19 cellular contexts compared by ENCODE assay signal in the genomic region with DNA sequence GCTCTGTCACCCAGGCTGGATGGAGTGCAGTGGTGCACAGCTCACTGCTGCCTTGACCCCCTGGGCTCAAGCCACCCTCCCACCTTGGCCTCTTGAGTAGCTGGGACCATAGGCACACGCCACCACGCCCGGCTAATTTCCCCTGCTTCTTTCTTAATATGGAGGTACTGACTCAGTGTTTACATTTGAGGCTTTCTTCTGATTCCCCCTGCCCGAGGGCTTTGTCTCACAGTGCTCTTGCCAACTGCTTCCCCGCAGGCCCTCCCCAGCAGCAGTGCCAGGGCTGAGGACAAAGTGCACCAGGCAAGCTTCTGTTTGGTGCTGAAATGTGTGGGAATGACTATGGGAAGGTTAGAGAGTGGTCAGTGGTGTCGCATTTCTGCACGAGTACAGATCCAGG. TPM values are rescaled to one million over a fixed set of nuclear protein-coding genes. Genes with fewer than 3 reads are reported as not detected.
DNase-seq lines count a peak whose midpoint lies in the region; ATAC-seq, FAIRE-seq and TF ChIP-seq lines count a peak whose summit lies in the region.
"Had no signal": no experiment of that assay in that cellular context is flagged by ENCODE, and none has a peak within 500 bp of the region (broad histone marks: within the 10 kb centered on the region; RNA-seq: fewer than 3 reads in every experiment).

No MANE protein-coding gene starts in this region.

- CTCF ChIA-PET in AG04450 (lab: Charles Lee): no interaction called here

- H3K36me3 ChIP-seq in brain microvascular endothelial cell (replicated peaks): no peaks in the 10 kb centered on the region
- H3K36me3 ChIP-seq: transverse colon had no signal

- in situ Hi-C loops in brain microvascular endothelial cell (cut with HindIII; ENCODE audit: low pct_ligation_motif_present, low sequenced_read_pairs): no loop called here

- ATAC-seq in HG03108 (IDR thresholded peaks at IDR 0.05; ENCODE audit: unreplicated experiment): no peak
- no peak for ATAC-seq in GM21515 (IDR thresholded peaks at IDR 0.05; ENCODE audit: unreplicated experiment)
- ATAC-seq: GM12878, left lung had no signal

- no peak for FAIRE-seq in HTR-8/SVneo (lab: Jason Lieb, UNC)
- FAIRE-seq: GM12878 had no signal

- H3K27ac ChIP-seq in AG04450 (ENCODE audit: low read depth, low read length): peak overlapping the region; percentile 11
- no peak overlapping the region for H3K27ac ChIP-seq in brain microvascular endothelial cell
- H3K27ac ChIP-seq: left lung, transverse colon had no signal

- DNase-seq in AG04450 (ENCODE audit: low read depth, low spot score) (no peak), HTR-8/SVneo (ENCODE audit: insufficient read length, low spot score) (peak; percentile 59), brain microvascular endothelial cell (peak; percentile 7), iris pigment epithelial cell (ENCODE audit: low read depth) (peak; percentile 65), 8988T (no peak)
- no peak for DNase-seq in effector CD8-positive, alpha-beta T cell (lab: John Stamatoyannopoulos, UW)
- DNase-seq: activated CD4-positive, alpha-beta T cell treated with anti-CD3 and anti-CD28 coated beads, Interleukin-2, amount 50 U/mL, for 4 hours; AML-193; effector CD4-positive, alpha-beta T cell; left lung; naive B cell; NCI-H1092; NCI-H446 treated with DMSO at 0.1 percent for 48 hours; retina; stimulated activated CD4-positive, alpha-beta T cell treated with anti-CD3 and anti-CD28 coated beads, Interleukin-4, amount 100 ng/mL, for 1 hour; transverse colon had no signal

- POLR2A ChIA-PET in AG04450 (lab: Yijun Ruan, JAX): no interaction called here

- H3K27me3 ChIP-seq in AG04450 (ENCODE audit: control insufficient read depth, insufficient read depth, low read length) (no peaks in the 10 kb centered on the region), brain microvascular endothelial cell (replicated peaks) (no peaks in the 10 kb centered on the region)
- H3K27me3 ChIP-seq: left lung, transverse colon had no signal

- no peak overlapping the region for H3K4me3 ChIP-seq in AG04450 (ENCODE audit: low read depth, low read length)
- H3K4me3 ChIP-seq in brain microvascular endothelial cell (ENCODE audit: low read depth, low read length): no peak overlapping the region
- H3K4me3 ChIP-seq: GM12878, left lung, transverse colon had no signal

- TF ChIP-seq CTCF in AG04450 (IDR thresholded peaks at IDR 0.05; ENCODE audit: low read depth, low read length) (no peak), brain microvascular endothelial cell (IDR thresholded peaks at IDR 0.05; ENCODE audit: low read depth, low read length, missing control alignments) (no peak)

- no peaks in the 10 kb centered on the region; the same call in 1 of the 2 replicates for H3K9me3 ChIP-seq in AG04450 (ENCODE audit: control insufficient read depth, insufficient read depth, low read length)
- H3K9me3 ChIP-seq: left lung, transverse colon had no signal

RNA-seq across cellular contexts. Expression of a gene that starts 34.8 kb away (rescaled TPM):
- polyA plus RNA-seq in AG04450 (2011; rRNA removed): not detected in 2 replicates
- not detected in 2 replicates for polyA minus RNA-seq in AG04450 (2011; rRNA and poly(A)+ RNA removed)
- polyA plus RNA-seq: GM12878 had no signal

Comparison
In these comparisons a context has a peak if more than half of its experiments do, and no peak if none do; other contexts are left out.
1. DNase-seq: peak in HTR-8/SVneo (single experiment), brain microvascular endothelial cell (single experiment) and iris pigment epithelial cell (single experiment); none in AG04450 (single experiment), effector CD8-positive, alpha-beta T cell (single experiment) and 8988T (single experiment).